9 cellular contexts compared by ENCODE assay signal in genomic region chr5:179658179-179658856, GRCh38. TPM values are rescaled to one million over a fixed set of nuclear protein-coding genes. Genes with fewer than 3 reads are reported as not detected.
A peak's percentile ranks its signal among the peaks of the same experiment; 100 is the strongest.
DNase-seq lines count a peak whose midpoint lies in the region; ATAC-seq and TF ChIP-seq lines count a peak whose summit lies in the region.
"Not testable (repeated sequence)": the region's sequence is repeated elsewhere in the genome, so short reads cannot be mapped to it uniquely, and the experiment has no call there.
"Had no signal": no experiment of that assay in that cellular context is flagged by ENCODE, and none has a peak within 500 bp of the region (broad histone marks: within the 10 kb centered on the region; RNA-seq: fewer than 3 reads in every experiment).

No MANE protein-coding gene starts in this region.

- H3K9me3 Mint-ChIP-seq in nephron = not testable (repeated sequence)

- not testable (repeated sequence) for H3K4me1 ChIP-seq in RWPE2 (ENCODE audit: insufficient read depth, poor library complexity, severe bottlenecking); upper lobe of right lung

- in situ Hi-C loops in astrocyte of the cerebellum (cut with HindIII; ENCODE audit: low sequenced_read_pairs) = not testable (repeated sequence)

- peak overlapping the region; percentile 78 to 91 (median 88) for H3K4me3 Mint-ChIP-seq in nephron

- peak; percentile 64 for DNase-seq in GM03348 (ENCODE audit: low spot score)
- DNase-seq in HT-29 (ENCODE audit: low spot score) = peak; percentile 25
- not testable (repeated sequence) for DNase-seq in RWPE2 (ENCODE audit: low spot score); astrocyte of the cerebellum (ENCODE audit: low read depth); upper lobe of right lung
- peak in 22 of 42 donors; percentile 3 to 54 (median 28) for DNase-seq in head of caudate nucleus

- not testable (repeated sequence) for H3K27me3 ChIP-seq in RWPE2 (ENCODE audit: insufficient read depth, poor library complexity, severe bottlenecking); upper lobe of right lung

- H3K36me3 Mint-ChIP-seq in nephron (ENCODE audit: low read depth) = not testable (repeated sequence)

- H3K27me3 Mint-ChIP-seq in nephron (ENCODE audit: low read depth) = not testable (repeated sequence)

- peak overlapping the region; percentile 48 for H3K4me3 ChIP-seq in RWPE2 (ENCODE audit: severe bottlenecking)
- H3K4me3 ChIP-seq in astrocyte of the cerebellum (ENCODE audit: low read depth, low read length) = peak overlapping the region; percentile 49
- peak overlapping the region; percentile 50 for H3K4me3 ChIP-seq in upper lobe of right lung

- H3K27ac Mint-ChIP-seq in nephron = peak overlapping the region; percentile 45 to 73 (median 53)

- H3K4me1 Mint-ChIP-seq in nephron = not testable (repeated sequence)

- not testable (repeated sequence) for H3K36me3 ChIP-seq in RWPE2 (ENCODE audit: low read depth); upper lobe of right lung

- H3K27ac ChIP-seq in RWPE2 (ENCODE audit: poor library complexity, severe bottlenecking) = peak overlapping the region; percentile 15
- not testable (repeated sequence) for H3K27ac ChIP-seq in upper lobe of right lung

- peak; percentile 26 for TF ChIP-seq CTCF in RWPE2 (IDR thresholded peaks at IDR 0.05; ENCODE audit: poor library complexity, severe bottlenecking)
- not testable (repeated sequence) for TF ChIP-seq CTCF in astrocyte of the cerebellum (IDR thresholded peaks at IDR 0.05; ENCODE audit: low read depth, low read length, missing control alignments); nephron (IDR thresholded peaks at IDR 0.05; ENCODE audit: unreplicated experiment in 3 of 3); upper lobe of right lung (IDR thresholded peaks at IDR 0.05)

- intact Hi-C loops in head of caudate nucleus (cut with DNase I); upper lobe of right lung (cut with DNase I): not testable (repeated sequence)

- ATAC-seq in GM21825 (IDR thresholded peaks at IDR 0.05; ENCODE audit: unreplicated experiment) = peak; percentile 60
- ATAC-seq in RWPE2 (ENCODE audit: low read depth) = peak; percentile 67
- peak; percentile 62 for ATAC-seq in upper lobe of right lung

- not testable (repeated sequence) for H3K9me3 ChIP-seq in RWPE2 (ENCODE audit: severe bottlenecking); upper lobe of right lung

RNA-seq across cellular contexts. Expression of gene CBY3, which starts 22.5 kb away (rescaled TPM):
- not detected in 2 replicates for total RNA-seq in HT-29 (2014; rRNA removed; shearing (Covaris generic))
- not detected for total RNA-seq in upper lobe of right lung
- total RNA-seq: NCI-H460 had no signal

RNA-seq across cellular contexts. Expression of gene HNRNPH1, which starts 34.8 kb away (rescaled TPM):
- 436 and 484 TPM in 2 replicates for total RNA-seq in HT-29 (2014; rRNA removed; shearing (Covaris generic))
- total RNA-seq in upper lobe of right lung = 470 TPM

RNA-seq across cellular contexts. Expression of gene CANX, which starts 40.4 kb away (rescaled TPM):
- 239 and 260 TPM in 2 replicates for total RNA-seq in HT-29 (2014; rRNA removed; shearing (Covaris generic))
- 630 TPM for total RNA-seq in upper lobe of right lung
